ENCODE assay signal across 10 cellular contexts in genomic region chr20:23636182-23636907, GRCh38. TPM values are rescaled to one million over a fixed set of nuclear protein-coding genes. Genes with fewer than 3 reads are reported as not detected.
A peak's percentile ranks its signal among the peaks of the same experiment; 100 is the strongest.
DNase-seq lines count a peak whose midpoint lies in the region; ATAC-seq and TF ChIP-seq lines count a peak whose summit lies in the region.
"Had no signal": no experiment of that assay in that cellular context is flagged by ENCODE, and none has a peak within 500 bp of the region (broad histone marks: within the 10 kb centered on the region; RNA-seq: fewer than 3 reads in every experiment).

No MANE protein-coding gene starts in this region.

- POLR2A ChIA-PET in BJ (lab: Charles Lee) = no interaction called here

- H3K79me2 ChIP-seq in osteoblast (ENCODE audit: insufficient read depth, low read length) = peaks cover 26% of the 10 kb centered on the region

- DNase-seq in BJ (ENCODE audit: low read depth) (no peak), RWPE2 (ENCODE audit: low spot score) (no peak), esophagus squamous epithelium (lab: John Stamatoyannopoulos, UW) (no peak), osteoblast (ENCODE audit: insufficient read length, low spot score, missing footprints) (no peak), NCI-H345 treated with DMSO at 0.1 percent for 48 hours (lab: John Stamatoyannopoulos, UW; ENCODE audit: unreplicated experiment) (no peak), T-helper 1 cell (no peak), NCI-H2171 treated with DMSO at 0.1 percent for 48 hours (lab: John Stamatoyannopoulos, UW) (no peak)

- ATAC-seq in RWPE2 (ENCODE audit: low read depth) (no peak), GM21447 (IDR thresholded peaks at IDR 0.05; ENCODE audit: unreplicated experiment) (no peak)

- H3K27ac ChIP-seq in RWPE2 (ENCODE audit: poor library complexity, severe bottlenecking) (peak overlapping the region; percentile 74), esophagus squamous epithelium (peak overlapping the region; percentile 92 to 99 (median 95)), osteoblast (ENCODE audit: low read depth, low read length) (peak overlapping the region; percentile 73)

- no peak for TF ChIP-seq POLR2A in esophagus squamous epithelium (IDR thresholded peaks at IDR 0.05)

- H3K9me3 ChIP-seq in RWPE2 (ENCODE audit: severe bottlenecking) (no peaks in the 10 kb centered on the region), esophagus squamous epithelium (no peaks in the 10 kb centered on the region), osteoblast (ENCODE audit: low read depth, low read length) (no peaks in the 10 kb centered on the region)

- peak overlapping the region; percentile 93 for H3K4me2 ChIP-seq in osteoblast (ENCODE audit: insufficient read depth, low read length)

- H3K27me3 ChIP-seq in BJ (ENCODE audit: control insufficient read depth, insufficient read depth, low read length) (no peaks in the 10 kb centered on the region), RWPE2 (ENCODE audit: insufficient read depth, poor library complexity, severe bottlenecking) (no peaks in the 10 kb centered on the region), esophagus squamous epithelium (no peaks in the 10 kb centered on the region), osteoblast (ENCODE audit: insufficient read depth, low read length) (no peaks in the 10 kb centered on the region)

- TF ChIP-seq CTCF in BJ (IDR thresholded peaks at IDR 0.05; ENCODE audit: insufficient read depth, low read depth, low read length) = no peak
- TF ChIP-seq CTCF in RWPE2 (IDR thresholded peaks at IDR 0.05; ENCODE audit: poor library complexity, severe bottlenecking) = no peak
- no peak for TF ChIP-seq CTCF in esophagus squamous epithelium (IDR thresholded peaks at IDR 0.05)
- no peak for TF ChIP-seq CTCF in osteoblast (IDR thresholded peaks at IDR 0.05; ENCODE audit: extremely low read depth, low read depth, low read length)

- peaks cover 8% of the 10 kb centered on the region for H3K36me3 ChIP-seq in BJ (ENCODE audit: control insufficient read depth, insufficient read depth, low read length)
- peaks cover 11% of the 10 kb centered on the region for H3K36me3 ChIP-seq in RWPE2 (ENCODE audit: low read depth)
- peaks cover 5 to 39% (median 14%) of the 10 kb centered on the region in 3 donors for H3K36me3 ChIP-seq in esophagus squamous epithelium
- H3K36me3 ChIP-seq in osteoblast (ENCODE audit: insufficient read depth, low read length) = peaks cover 20% of the 10 kb centered on the region

- 42 to 52% methylated on average over 7 to 14 of the region's 19 CpGs for WGBS in esophagus squamous epithelium, 2 donors

- H2AFZ ChIP-seq in osteoblast (ENCODE audit: low read length) = peak overlapping the region; percentile 85

- CTCF ChIA-PET in BJ (lab: Yijun Ruan, JAX) = interaction anchor here (0.6 to 1.0 kb wide), 3 partner anchors 9 to 28 kb away, joined by 3 read pairs; no protein-coding TSS in a partner anchor

- intact Hi-C loops in esophagus squamous epithelium (cut with DNase I) = no loop called here

- H3K4me1 ChIP-seq in RWPE2 (ENCODE audit: insufficient read depth, poor library complexity, severe bottlenecking) (peaks cover 23% of the 10 kb centered on the region), esophagus squamous epithelium (peaks cover 21 to 72% (median 31%) of the 10 kb centered on the region in 3 donors), osteoblast (ENCODE audit: insufficient read depth, low read length) (peaks cover 13% of the 10 kb centered on the region)

- peaks cover 24% of the 10 kb centered on the region for H4K20me1 ChIP-seq in osteoblast (ENCODE audit: insufficient read depth, low read length)

- H3K4me3 ChIP-seq in BJ (ENCODE audit: low read depth, low read length) (peak overlapping the region; percentile 77), RWPE2 (ENCODE audit: severe bottlenecking) (peak overlapping the region; percentile 76), esophagus squamous epithelium (peak overlapping the region; percentile 75 to 95 (median 89)), osteoblast (ENCODE audit: insufficient read depth, low read length) (peak overlapping the region; percentile 90)

RNA-seq across cellular contexts. Expression of gene CST3, which starts 1.4 kb away (rescaled TPM):
- polyA plus RNA-seq in BJ (2011; rRNA removed) = 296 and 458 TPM in 2 replicates
- 161 and 215 TPM in 2 replicates for polyA minus RNA-seq in BJ (2011; rRNA and poly(A)+ RNA removed)
- 100 to 1,000 TPM; 323 to 899 (median 600) TPM for total RNA-seq in esophagus squamous epithelium
- 169 and 229 TPM in 2 replicates for total RNA-seq in osteoblast

RNA-seq across cellular contexts. Expression of gene CST9, which starts 30.6 kb away (rescaled TPM):
- not detected in 2 replicates for polyA plus RNA-seq in BJ (2011; rRNA removed)
- polyA minus RNA-seq in BJ (2011; rRNA and poly(A)+ RNA removed) = not detected in 2 replicates
- total RNA-seq in esophagus squamous epithelium (not detected), osteoblast (not detected in 2 replicates)
- total RNA-seq: activated CD8-positive, alpha-beta memory T cell treated with anti-CD3 and anti-CD28 coated beads for 36 hours; subcutaneous adipose tissue had no signal

RNA-seq across cellular contexts. Expression of gene CST4, which starts 52.5 kb away (rescaled TPM):
- polyA plus RNA-seq in BJ (2011; rRNA removed) = not detected in 2 replicates
- polyA minus RNA-seq in BJ (2011; rRNA and poly(A)+ RNA removed) = not detected in 2 replicates
- total RNA-seq in esophagus squamous epithelium = not detected
- total RNA-seq in osteoblast = not detected in 2 replicates
- total RNA-seq: activated CD8-positive, alpha-beta memory T cell treated with anti-CD3 and anti-CD28 coated beads for 36 hours; subcutaneous adipose tissue had no signal
